1 cellular context compared by ENCODE assay signal in genomic region chr17:42655528-42655927, GRCh38.
TF ChIP-seq lines count a peak whose summit lies in the region.

No MANE protein-coding gene starts in this region.

TF ChIP-seq in HepG2, 621 proteins besides CTCF, POLR2A, EP300 and RAD21:
- TF ChIP-seq ZNF75D (CRISPR knock-in tag; IDR thresholded peaks at IDR 0.05; ENCODE audit: borderline replicate concordance) (no peak), ZNF546 (CRISPR knock-in tag; conservative IDR thresholded peaks at IDR 0.05) (no peak), MTA1 (CRISPR knock-in tag; IDR thresholded peaks at IDR 0.05; ENCODE audit: borderline replicate concordance) (no peak), MAX (IDR thresholded peaks at IDR 0.05) (peak; percentile 80), JUN (CRISPR knock-in tag; IDR thresholded peaks at IDR 0.05) (no peak), ZKSCAN8 (CRISPR knock-in tag; IDR thresholded peaks at IDR 0.05; ENCODE audit: borderline replicate concordance) (no peak), RCOR2 (CRISPR knock-in tag; IDR thresholded peaks at IDR 0.05) (no peak), ZNF121 (CRISPR knock-in tag; IDR thresholded peaks at IDR 0.05) (no peak), MNT (IDR thresholded peaks at IDR 0.05) (peak; percentile 99)
